In the genomic region with DNA sequence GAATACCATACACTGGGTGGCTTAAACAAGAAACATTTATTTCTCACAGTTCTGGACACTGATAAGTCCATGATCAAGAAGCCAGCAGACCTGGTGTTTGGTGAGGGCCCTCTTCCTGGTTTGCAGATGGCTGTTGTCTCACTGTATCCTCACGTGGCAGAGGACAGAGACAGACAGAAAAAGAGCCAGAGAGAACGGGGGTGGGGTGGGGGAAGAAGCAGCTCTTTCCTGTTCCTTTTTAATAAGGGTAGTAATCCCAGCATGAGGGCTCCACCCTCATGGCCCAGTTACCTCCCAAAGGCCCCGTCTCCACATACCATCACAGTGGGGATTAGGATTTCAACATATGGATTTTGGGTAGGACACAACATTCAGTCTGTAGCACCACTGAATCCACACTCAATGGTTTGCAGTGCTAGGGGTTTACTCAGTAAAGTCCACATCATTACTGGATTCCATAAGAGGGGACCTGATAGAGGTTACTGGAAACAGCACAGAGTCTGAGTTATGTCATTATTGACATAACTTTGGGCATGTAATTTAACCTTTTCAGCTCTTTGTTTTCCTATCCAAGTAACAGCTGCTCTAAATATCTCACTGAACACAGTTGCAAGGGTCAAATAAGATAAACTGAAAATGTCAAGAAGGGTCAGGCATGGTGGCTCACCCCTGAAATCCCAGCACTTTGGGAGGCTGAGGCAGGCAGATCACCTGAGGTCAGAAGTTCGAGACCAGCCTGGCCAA, we compare ENCODE assay signal across 11 cellular contexts. TPM values are rescaled to one million over a fixed set of nuclear protein-coding genes. Genes with fewer than 3 reads are reported as not detected.
A peak's percentile ranks its signal among the peaks of the same experiment; 100 is the strongest.
DNase-seq lines count a peak whose midpoint lies in the region; TF ChIP-seq lines count a peak whose summit lies in the region.
"Had no signal": no experiment of that assay in that cellular context is flagged by ENCODE, and none has a peak within 500 bp of the region (broad histone marks: within the 10 kb centered on the region; RNA-seq: fewer than 3 reads in every experiment).

No MANE protein-coding gene starts in this region.

- BruUV-seq in MCF 10A (replicated peaks; lab: Mats Ljungman, UMichigan): no TSS peak

- no peak overlapping the region for H3K4me2 ChIP-seq in mesendoderm (ENCODE audit: low read length)

- no CpG with 5 or more reads among the region's 4 CpGs for WGBS in mesendoderm (ENCODE audit: extremely low coverage, insufficient coverage, low lambda C conversion rate)

- no peak overlapping the region for H3K23ac ChIP-seq in mesendoderm (ENCODE audit: low read length)

- H3K36me3 ChIP-seq in mesendoderm (ENCODE audit: control insufficient read depth, insufficient read depth, low read length): no peaks in the 10 kb centered on the region
- H3K36me3 ChIP-seq: ovary had no signal

- H3K4me1 Mint-ChIP-seq in CD14-positive monocyte (peaks cover 19% of the 10 kb centered on the region), MCF 10A (ENCODE audit: insufficient read depth, unreplicated experiment) (no peaks in the 10 kb centered on the region)

- H4K8ac ChIP-seq in mesendoderm (ENCODE audit: low read depth, low read length): no peak overlapping the region

- H3K56ac ChIP-seq in mesendoderm (ENCODE audit: low read length): no peak overlapping the region

- no peak for TF ChIP-seq CTCF in CD14-positive monocyte (IDR thresholded peaks at IDR 0.05)
- no peak for TF ChIP-seq CTCF in MCF 10A (IDR thresholded peaks at IDR 0.05; ENCODE audit: unreplicated experiment)

- H4K5ac ChIP-seq in mesendoderm (ENCODE audit: low read length): no peak overlapping the region

- H3K4ac ChIP-seq in mesendoderm (ENCODE audit: low read depth, low read length): no peak overlapping the region

- H3K27ac ChIP-seq in caudate nucleus (ENCODE audit: low read depth, low read length) (peak overlapping the region; percentile 11), mesendoderm (ENCODE audit: low read depth, low read length) (no peak overlapping the region)
- H3K27ac ChIP-seq: C4-2B, ovary had no signal

- H2BK5ac ChIP-seq in mesendoderm (ENCODE audit: low read length): no peak overlapping the region

- DNase-seq in CD14-positive monocyte (ENCODE audit: low spot score): no peak
- DNase-seq in MV-4-11 (lab: John Stamatoyannopoulos, UW): peak; percentile 15
- peak in 1 of 61 donors; percentile 3 for DNase-seq in caudate nucleus (lab: John Stamatoyannopoulos, UW)
- peak; percentile 56 for DNase-seq in mesendoderm
- no peak for DNase-seq in COR-L47 (lab: John Stamatoyannopoulos, UW)
- no peak for DNase-seq in NCI-H345 (lab: John Stamatoyannopoulos, UW)
- no peak for DNase-seq in occipital lobe (lab: John Stamatoyannopoulos, UW)
- DNase-seq in MCF 10A (ENCODE audit: unreplicated experiment): no peak
- DNase-seq: activated CD4-positive, alpha-beta T cell treated with anti-CD3 and anti-CD28 coated beads, Interleukin-2, amount 10 ng/mL, durations not matched to agents 7 days and 5 days; ovary had no signal

- no peaks in the 10 kb centered on the region for H3K27me3 Mint-ChIP-seq in CD14-positive monocyte (ENCODE audit: low read depth in 3 of 3)
- H3K27me3 Mint-ChIP-seq in MCF 10A (ENCODE audit: insufficient read depth, unreplicated experiment): no peaks in the 10 kb centered on the region
- H3K27me3 Mint-ChIP-seq: activated CD4-positive, alpha-beta T cell treated with anti-CD3 and anti-CD28 coated beads, Interleukin-2, amount 10 ng/mL, durations not matched to agents 7 days and 5 days had no signal

- H3K36me3 Mint-ChIP-seq in CD14-positive monocyte (peaks cover 3 to 8% of the 10 kb centered on the region in 2 donors), MCF 10A (ENCODE audit: insufficient read depth, unreplicated experiment) (peaks cover 6% of the 10 kb centered on the region)

- H3K9me3 Mint-ChIP-seq in CD14-positive monocyte: no peaks in the 10 kb centered on the region
- no peaks in the 10 kb centered on the region for H3K9me3 Mint-ChIP-seq in MCF 10A (ENCODE audit: unreplicated experiment)
- H3K9me3 Mint-ChIP-seq: activated CD4-positive, alpha-beta T cell treated with anti-CD3 and anti-CD28 coated beads, Interleukin-2, amount 10 ng/mL, durations not matched to agents 7 days and 5 days had no signal

- H3K4me3 ChIP-seq in mesendoderm (ENCODE audit: low read length): no peak overlapping the region
- H3K4me3 ChIP-seq: ovary had no signal

- H3K79me1 ChIP-seq in mesendoderm (ENCODE audit: low read length): no peaks in the 10 kb centered on the region

- no peak overlapping the region for H3K18ac ChIP-seq in mesendoderm (ENCODE audit: low read length)

- intact Hi-C loops in CD14-positive monocyte (cut with micrococcal nuclease) (loop anchor here (5.0 to 10.0 kb wide), 2 partner anchors 125 to 132 kb away; no protein-coding TSS in a partner anchor), MCF 10A (cut with micrococcal nuclease) (loop anchor here (5.0 kb wide), 1 partner anchor 125 kb away; no protein-coding TSS in a partner anchor)

- H3K27me3 ChIP-seq in mesendoderm (ENCODE audit: insufficient read depth, low read length, poor library complexity): no peaks in the 10 kb centered on the region
- H3K27me3 ChIP-seq: ovary had no signal

- H2BK15ac ChIP-seq in mesendoderm (replicated peaks; ENCODE audit: low read depth): no peak overlapping the region

- H3K79me2 ChIP-seq in mesendoderm (ENCODE audit: control insufficient read depth, insufficient read depth, low read length): no peaks in the 10 kb centered on the region

- no peak overlapping the region for H3K9ac ChIP-seq in mesendoderm (ENCODE audit: low read length)

- no peak overlapping the region for H2BK120ac ChIP-seq in mesendoderm (ENCODE audit: low read depth, low read length)

- POLR2A ChIA-PET in MCF 10A (lab: Yijun Ruan, JAX): interaction anchor here (0.6 kb wide), 1 partner anchor 83 kb away, joined by 3 read pairs; no protein-coding TSS in a partner anchor

- CTCF ChIA-PET in MCF 10A (lab: Yijun Ruan, JAX): interaction anchor here (0.7 to 3.8 kb wide), 13 partner anchors 12 to 626 kb away, joined by 3 to 25 read pairs (median 4); no protein-coding TSS in a partner anchor

- H3K27ac Mint-ChIP-seq in CD14-positive monocyte (peak overlapping the region in 4 of 7 donors; percentile 2 to 64 (median 34)), MCF 10A (ENCODE audit: low read depth, unreplicated experiment) (no peak overlapping the region)
- H3K27ac Mint-ChIP-seq: activated CD4-positive, alpha-beta T cell treated with anti-CD3 and anti-CD28 coated beads, Interleukin-2, amount 10 ng/mL, durations not matched to agents 7 days and 5 days had no signal

- no peaks in the 10 kb centered on the region for H3K4me1 ChIP-seq in mesendoderm (ENCODE audit: control insufficient read depth, low read depth, low read length)

- H3K4me3 Mint-ChIP-seq in CD14-positive monocyte (no peak overlapping the region), MCF 10A (ENCODE audit: unreplicated experiment) (no peak overlapping the region)
- H3K4me3 Mint-ChIP-seq: activated CD4-positive, alpha-beta T cell treated with anti-CD3 and anti-CD28 coated beads, Interleukin-2, amount 10 ng/mL, durations not matched to agents 7 days and 5 days had no signal

- no peak overlapping the region for H2AK5ac ChIP-seq in mesendoderm (ENCODE audit: low read length)

RNA-seq across cellular contexts. Expression of a gene that starts 53.2 kb away (rescaled TPM):
- polyA plus RNA-seq in CD14-positive monocyte: 10 to 100 TPM; 19.0 to 20.6 TPM
- 56.4 TPM for polyA plus RNA-seq in mesendoderm (2013, experiment 1 of 2)
- polyA plus RNA-seq in mesendoderm (2013, experiment 2 of 2): 57.0 TPM
- 24.3 TPM for total RNA-seq in occipital lobe
- total RNA-seq in MCF 10A (2022): 16.2 and 22.5 TPM in 2 replicates

Comparison
In these comparisons a context has a peak if more than half of its experiments do, and no peak if none do; other contexts are left out.
1. DNase-seq: peak in MV-4-11 (single experiment) and mesendoderm (single experiment); none in CD14-positive monocyte (single experiment), COR-L47 (single experiment), NCI-H345 (single experiment), occipital lobe (single experiment) and MCF 10A (single experiment).